Comparison of ENCODE assay signal across 8 cellular contexts in genomic region chr1:905071-905749, GRCh38. TPM values are rescaled to one million over a fixed set of nuclear protein-coding genes. Genes with fewer than 3 reads are reported as not detected.
DNase-seq lines count a peak whose midpoint lies in the region; ATAC-seq and TF ChIP-seq lines count a peak whose summit lies in the region.

No MANE protein-coding gene starts in this region.

- H3K79me1 ChIP-seq in trophoblast cell (ENCODE audit: low read length): peaks cover 4% of the 10 kb centered on the region

- H2AFZ ChIP-seq in trophoblast cell (ENCODE audit: insufficient read depth, low read length, poor library complexity): peak overlapping the region; percentile 43

- H4K91ac ChIP-seq in trophoblast cell (ENCODE audit: low read depth, low read length): peak overlapping the region; percentile 39

- no peak overlapping the region for H2BK5ac ChIP-seq in trophoblast cell (ENCODE audit: low read depth, low read length, poor library complexity)

- no peak overlapping the region for H2AK5ac ChIP-seq in trophoblast cell (ENCODE audit: low read length)

- H3K4me2 ChIP-seq in trophoblast cell (ENCODE audit: low read length): peak overlapping the region; percentile 65

- no peak overlapping the region for H3K4ac ChIP-seq in trophoblast cell (ENCODE audit: low read depth, low read length)

- WGBS in trophoblast cell (ENCODE audit: extremely low coverage, insufficient coverage, insufficient read length): no CpG with 5 or more reads among the region's 49 CpGs

- no peak overlapping the region for H2BK12ac ChIP-seq in trophoblast cell (ENCODE audit: low read length)

- H3K4me3 ChIP-seq in WERI-Rb-1 (ENCODE audit: low read depth, low read length) (peak overlapping the region; percentile 46), fibroblast of mammary gland (ENCODE audit: control insufficient read depth, low read depth, low read length) (peak overlapping the region; percentile 10), trophoblast cell (ENCODE audit: low read depth, low read length) (peak overlapping the region; percentile 50), SJCRH30 (no peak overlapping the region)

- H3K4me1 ChIP-seq in trophoblast cell (ENCODE audit: control insufficient read depth in 1 of 2, insufficient read depth in 2 of 2, low read length in 2 of 2) (peaks cover 2 to 6% of the 10 kb centered on the region in 2 experiments), SJCRH30 (no peaks in the 10 kb centered on the region)

- peak overlapping the region; percentile 54 for H3K18ac ChIP-seq in trophoblast cell (ENCODE audit: low read length)

- no peak for DNase-seq in WERI-Rb-1
- no peak for DNase-seq in fibroblast of mammary gland (ENCODE audit: low read depth)
- peak in 1 of 2 donors; percentile 38 for DNase-seq in trophoblast cell
- no peak for DNase-seq in SJCRH30
- no peak for DNase-seq in KG1 (lab: John Stamatoyannopoulos, UW)
- DNase-seq in NCI-H748 (lab: John Stamatoyannopoulos, UW; ENCODE audit: unreplicated experiment): no peak

- no peaks in the 10 kb centered on the region for H3K27me3 ChIP-seq in WERI-Rb-1 (ENCODE audit: insufficient read depth, low read depth, severe bottlenecking)
- H3K27me3 ChIP-seq in trophoblast cell (ENCODE audit: insufficient read depth, low read length): no peaks in the 10 kb centered on the region
- H3K27me3 ChIP-seq in SJCRH30: no peaks in the 10 kb centered on the region

- H3K79me2 ChIP-seq in trophoblast cell (ENCODE audit: control insufficient read depth, insufficient read depth, low read length, poor library complexity): peaks cover 2% of the 10 kb centered on the region

- no peaks in the 10 kb centered on the region for H3K9me3 ChIP-seq in WERI-Rb-1 (ENCODE audit: severe bottlenecking)
- H3K9me3 ChIP-seq in trophoblast cell (ENCODE audit: insufficient read depth, low read depth, low read length): no peaks in the 10 kb centered on the region
- no peaks in the 10 kb centered on the region for H3K9me3 ChIP-seq in SJCRH30 (replicated peaks)

- TF ChIP-seq CTCF in 22Rv1 (IDR thresholded peaks at IDR 0.05) (no peak), WERI-Rb-1 (IDR thresholded peaks at IDR 0.05; ENCODE audit: low read depth, low read length) (no peak), fibroblast of mammary gland (conservative IDR thresholded peaks at IDR 0.05; ENCODE audit: control insufficient read depth, insufficient read depth, low read depth, low read length) (no peak)

- H3K27ac ChIP-seq in 22Rv1 (peak overlapping the region; percentile 62), WERI-Rb-1 (peak overlapping the region; percentile 74), trophoblast cell (ENCODE audit: low read depth, low read length) (no peak overlapping the region), SJCRH30 (no peak overlapping the region)

- H3K9ac ChIP-seq in trophoblast cell (ENCODE audit: low read length): no peak overlapping the region

- H2BK120ac ChIP-seq in trophoblast cell (ENCODE audit: insufficient read depth, low read length, poor library complexity): peak overlapping the region; percentile 36

- H4K12ac ChIP-seq in trophoblast cell (ENCODE audit: low read depth, low read length): no peak overlapping the region

- peak overlapping the region; percentile 63 for H4K8ac ChIP-seq in trophoblast cell (ENCODE audit: low read depth, low read length)

- H3K36me3 ChIP-seq in WERI-Rb-1 (peaks cover 14% of the 10 kb centered on the region), trophoblast cell (ENCODE audit: control insufficient read depth in 1 of 2, insufficient read depth in 2 of 2, low read length in 2 of 2) (no peaks in the 10 kb centered on the region), SJCRH30 (no peaks in the 10 kb centered on the region)

- peak; percentile 43 for ATAC-seq in GM18907 (IDR thresholded peaks at IDR 0.05; ENCODE audit: unreplicated experiment)

- H3K23ac ChIP-seq in trophoblast cell (ENCODE audit: low read length): no peak overlapping the region

- H3K14ac ChIP-seq in trophoblast cell (ENCODE audit: low read length): peak overlapping the region; percentile 32

RNA-seq across cellular contexts. Expression of gene SAMD11, which starts 18.5 kb away (rescaled TPM):
- 16.6 and 18.4 TPM in 2 replicates for polyA plus RNA-seq in trophoblast cell (2013)
- total RNA-seq in SJCRH30 (2014; rRNA removed; shearing (Covaris generic)): 39.0 and 39.2 TPM in 2 replicates

RNA-seq across cellular contexts. Expression of gene NOC2L, which starts 53.8 kb away (rescaled TPM):
- polyA plus RNA-seq in trophoblast cell (2013): 41.5 and 42.0 TPM in 2 replicates
- 147 and 150 TPM in 2 replicates for total RNA-seq in SJCRH30 (2014; rRNA removed; shearing (Covaris generic))

RNA-seq across cellular contexts. Expression of gene KLHL17, which starts 55.2 kb away (rescaled TPM):
- polyA plus RNA-seq in trophoblast cell (2013): 18.1 and 18.5 TPM in 2 replicates
- 8.4 and 15.1 TPM in 2 replicates for total RNA-seq in SJCRH30 (2014; rRNA removed; shearing (Covaris generic))

Comparison
In these comparisons a context has a peak if more than half of its experiments do, and no peak if none do; other contexts are left out.
1. H3K27ac ChIP-seq: peak in 22Rv1 (single experiment) and WERI-Rb-1 (single experiment); none in trophoblast cell (single experiment) and SJCRH30 (single experiment).